32 cellular contexts compared by ENCODE assay signal in the genomic region with DNA sequence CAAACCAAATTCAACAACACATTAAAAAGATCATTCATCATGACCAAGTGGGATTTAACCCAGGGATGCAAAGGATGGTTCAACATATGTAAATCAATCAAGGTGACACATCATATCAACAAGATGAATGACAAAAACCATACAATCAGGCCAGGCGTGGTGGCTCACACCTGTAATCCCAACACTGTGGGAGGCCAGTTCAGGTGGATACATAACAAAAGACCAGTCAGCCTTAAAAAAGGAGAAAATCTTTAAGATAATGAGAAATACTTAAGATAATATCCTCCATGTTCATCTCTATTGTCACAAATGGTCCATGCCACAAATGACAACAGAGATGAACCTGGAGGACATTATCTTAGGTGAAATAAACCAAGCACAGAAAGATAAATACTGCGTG.
"Had no signal": no experiment of that assay in that cellular context is flagged by ENCODE, and none has a peak within 500 bp of the region (broad histone marks: within the 10 kb centered on the region; RNA-seq: fewer than 3 reads in every experiment).

No MANE protein-coding gene starts in this region.

- H3K9me3 Mint-ChIP-seq: activated CD4-positive, alpha-beta T cell treated with anti-CD3 and anti-CD28 coated beads, Interleukin-2, amount 10 ng/mL, durations not matched to agents 7 days and 5 days; activated naive CD4-positive, alpha-beta T cell treated with anti-CD3 and anti-CD28 coated beads for 36 hours; activated naive CD4-positive, alpha-beta T cell treated with anti-CD3 and anti-CD28 coated beads, Interleukin-2, amount 50 U/mL, for 72 hours; activated T-cell treated with anti-CD3 and anti-CD28 coated beads, Interleukin-2, amount 50 U/mL, for 24 hours; activated T-helper 1 cell treated with anti-CD3 and anti-CD28 coated beads, Interleukin-12 subunit alpha, Interleukin-12 subunit beta, Interleukin-2, Interleukin-4 antibody, amounts not matched to agents 30 ng/mL and 10 ng/mL and 1 ng/mL, durations not matched to agents 14 hours and 24 hours and 36 hours; T-helper 1 cell treated with Interleukin-12 subunit alpha and Interleukin-12 subunit beta and Interleukin-4 antibody, amounts not matched to agents 30 μg/mL and 1 μg/mL, for 36 hours; T-helper 2 cell treated with Interferon-gamma antibody and Interleukin-4, amounts not matched to agents 5 μg/mL and 100 μg/mL, for 36 hours had no signal

- H3K9me3 ChIP-seq: body of pancreas, Peyer's patch, SJSA1, SK-N-SH had no signal

- H3K4me3 Mint-ChIP-seq: activated CD4-positive, alpha-beta T cell treated with anti-CD3 and anti-CD28 coated beads for 36 hours; activated CD4-positive, alpha-beta T cell treated with anti-CD3 and anti-CD28 coated beads, Interleukin-2, amount 10 ng/mL, durations not matched to agents 7 days and 5 days; activated CD8-positive, alpha-beta T cell treated with anti-CD3 and anti-CD28 coated beads, Interleukin-2, amount 10 ng/mL, durations not matched to agents 7 days and 5 days; activated naive CD4-positive, alpha-beta T cell treated with anti-CD3 and anti-CD28 coated beads for 36 hours; activated T-cell treated with anti-CD3 and anti-CD28 coated beads, Interleukin-2, amount 50 U/mL, for 24 hours; activated T-helper 1 cell treated with anti-CD3 and anti-CD28 coated beads, Interleukin-12 subunit alpha, Interleukin-12 subunit beta, Interleukin-2, Interleukin-4 antibody, amounts not matched to agents 30 ng/mL and 10 ng/mL and 1 ng/mL, durations not matched to agents 14 hours and 24 hours and 36 hours; T-helper 1 cell treated with Interleukin-12 subunit alpha and Interleukin-12 subunit beta and Interleukin-4 antibody, amounts not matched to agents 30 μg/mL and 1 μg/mL, for 36 hours; T-helper 2 cell treated with Interferon-gamma antibody and Interleukin-4, amounts not matched to agents 5 μg/mL and 100 μg/mL, for 36 hours had no signal

- H3K4me1 ChIP-seq: adrenal gland, body of pancreas, Peyer's patch, SJSA1 had no signal

- H3K27ac ChIP-seq: adrenal gland, body of pancreas, Peyer's patch, SJSA1 had no signal

- DNase-seq: activated CD4-positive, alpha-beta T cell treated with anti-CD3 and anti-CD28 coated beads for 36 hours; activated CD4-positive, alpha-beta T cell treated with anti-CD3 and anti-CD28 coated beads, Interleukin-2, amount 10 ng/mL, durations not matched to agents 7 days and 5 days; activated CD4-positive, alpha-beta T cell treated with anti-CD3 and anti-CD28 coated beads, Interleukin-2, amount 50 U/mL, for 48 hours; activated CD8-positive, alpha-beta T cell treated with anti-CD3 and anti-CD28 coated beads, Interleukin-2, amount 10 ng/mL, durations not matched to agents 7 days and 5 days; activated gamma-delta T cell treated with Interleukin-2 at 50 U/mL for 16 hours; activated naive CD4-positive, alpha-beta T cell treated with anti-CD3 and anti-CD28 coated beads for 36 hours; activated T-cell treated with anti-CD3 and anti-CD28 coated beads, Interleukin-2, amount 50 U/mL, for 24 hours; adrenal gland; body of pancreas; caudate nucleus; cerebellar nuclear complex; MM.1S; MV-4-11; NCI-H1092; NCI-H1436 treated with DMSO at 0.1 percent for 48 hours; NCI-H1694 treated with DMSO at 0.1 percent for 48 hours; NCI-H2029; NCI-H345; NCI-H524 treated with DMSO at 0.1 percent for 48 hours; Peyer's patch; RPMI8226; SHP77 treated with DMSO at 0.1 percent for 48 hours; SK-N-SH had no signal

- H3K9ac ChIP-seq: SK-N-SH had no signal

- FAIRE-seq: astrocyte, bronchial epithelial cell, TTC549 had no signal

- H3K4me3 ChIP-seq: adrenal gland, body of pancreas, Peyer's patch, SJSA1 had no signal

- H3K4me2 ChIP-seq: SK-N-SH had no signal

- H3K27ac Mint-ChIP-seq: activated CD4-positive, alpha-beta T cell treated with anti-CD3 and anti-CD28 coated beads for 36 hours; activated CD4-positive, alpha-beta T cell treated with anti-CD3 and anti-CD28 coated beads, Interleukin-2, amount 10 ng/mL, durations not matched to agents 7 days and 5 days; activated CD8-positive, alpha-beta T cell treated with anti-CD3 and anti-CD28 coated beads, Interleukin-2, amount 10 ng/mL, durations not matched to agents 7 days and 5 days; activated naive CD4-positive, alpha-beta T cell treated with anti-CD3 and anti-CD28 coated beads for 36 hours; activated naive CD4-positive, alpha-beta T cell treated with anti-CD3 and anti-CD28 coated beads, Interleukin-2, amount 50 U/mL, for 72 hours; activated T-cell treated with anti-CD3 and anti-CD28 coated beads, Interleukin-2, amount 50 U/mL, for 24 hours; activated T-helper 1 cell treated with anti-CD3 and anti-CD28 coated beads, Interleukin-12 subunit alpha, Interleukin-12 subunit beta, Interleukin-2, Interleukin-4 antibody, amounts not matched to agents 30 ng/mL and 10 ng/mL and 1 ng/mL, durations not matched to agents 14 hours and 24 hours and 36 hours; T-helper 1 cell treated with Interleukin-12 subunit alpha and Interleukin-12 subunit beta and Interleukin-4 antibody, amounts not matched to agents 30 μg/mL and 1 μg/mL, for 36 hours; T-helper 2 cell treated with Interferon-gamma antibody and Interleukin-4, amounts not matched to agents 5 μg/mL and 100 μg/mL, for 36 hours had no signal

- H3K27me3 Mint-ChIP-seq: activated CD4-positive, alpha-beta T cell treated with anti-CD3 and anti-CD28 coated beads for 36 hours; activated CD4-positive, alpha-beta T cell treated with anti-CD3 and anti-CD28 coated beads, Interleukin-2, amount 10 ng/mL, durations not matched to agents 7 days and 5 days; activated T-cell treated with anti-CD3 and anti-CD28 coated beads, Interleukin-2, amount 50 U/mL, for 24 hours had no signal

- H3K27me3 ChIP-seq: adrenal gland, body of pancreas, Peyer's patch, SJSA1 had no signal

- ATAC-seq: activated CD4-positive, alpha-beta T cell treated with anti-CD3 and anti-CD28 coated beads for 36 hours; activated CD4-positive, CD25-positive, alpha-beta regulatory T cell treated with anti-CD3 and anti-CD28 coated beads, Interleukin-2, amount 50 U/mL, for 24 hours; activated CD8-positive, alpha-beta T cell treated with anti-CD3 and anti-CD28 coated beads, Interleukin-2, amount 10 ng/mL, durations not matched to agents 7 days and 5 days; activated naive CD4-positive, alpha-beta T cell treated with anti-CD3 and anti-CD28 coated beads, Interleukin-2, amount 50 U/mL, for 72 hours; body of pancreas had no signal

- H3K36me3 ChIP-seq: adrenal gland, Peyer's patch, SJSA1 had no signal
